In the genomic region with DNA sequence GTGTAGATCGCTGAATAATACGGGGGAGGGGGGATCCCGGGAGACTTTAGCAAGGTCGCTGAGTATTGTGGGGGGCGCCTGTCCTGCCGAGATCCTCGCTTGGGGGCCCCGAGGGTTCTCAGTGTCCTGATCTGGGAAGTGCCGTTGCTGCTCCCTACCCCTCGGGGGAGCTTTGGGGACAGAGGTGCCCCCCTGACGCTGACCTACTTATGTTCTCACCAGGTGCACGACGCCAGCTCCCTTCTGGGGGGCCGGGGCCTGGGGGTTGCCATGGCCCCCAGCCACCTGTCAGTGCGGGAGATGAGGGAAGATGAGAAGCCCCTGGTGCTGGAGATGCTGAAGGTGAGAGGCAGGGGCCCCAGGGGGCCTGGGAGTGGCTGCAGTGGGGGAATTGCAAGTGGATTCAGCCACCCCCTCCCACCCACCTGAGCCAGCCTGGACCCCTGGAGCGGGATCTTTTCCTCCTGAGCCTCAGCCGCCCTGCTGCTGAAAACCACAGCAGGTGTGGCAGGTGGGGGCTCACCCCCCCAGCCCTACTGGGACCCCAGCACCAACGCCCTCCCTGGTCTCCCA, we compare ENCODE assay signal across 6 cellular contexts. TPM values are rescaled to one million over a fixed set of nuclear protein-coding genes. Genes with fewer than 3 reads are reported as not detected.
DNase-seq lines count a peak whose midpoint lies in the region; ATAC-seq and TF ChIP-seq lines count a peak whose summit lies in the region.

No MANE protein-coding gene starts in this region.

- H3K36me3 Mint-ChIP-seq in CD4-positive, alpha-beta memory T cell, result peaks cover 0 to 1% of the 10 kb centered on the region in 2 donors

- peak overlapping the region in 1 of 2 donors; percentile 68 for H3K4me3 ChIP-seq in CD4-positive, alpha-beta memory T cell (ENCODE audit: low read length in 2 of 2)

- POLR2A ChIA-PET in CD4-positive, alpha-beta memory T cell (lab: Charles Lee; ENCODE audit: partially characterized antibody), result interaction anchor here (0.7 to 4.9 kb wide), 5 partner anchors 9 to 226 kb away, joined by 3 to 36 read pairs (median 4); partner anchors contain the start of genes FIZ1, ISOC2 and ZNF628

- H3K4me1 ChIP-seq in CD4-positive, alpha-beta memory T cell (ENCODE audit: insufficient read depth, low read length), result peaks cover 13% of the 10 kb centered on the region

- CTCF ChIA-PET in CD4-positive, alpha-beta memory T cell (lab: Charles Lee; ENCODE audit: partially characterized antibody), result interaction anchor here (1.0 to 1.7 kb wide), 6 partner anchors 8 to 146 kb away, joined by 3 to 11 read pairs (median 4); no protein-coding TSS in a partner anchor

- H3K27me3 ChIP-seq in CD4-positive, alpha-beta memory T cell (ENCODE audit: insufficient read depth, low read length), result no peaks in the 10 kb centered on the region
- H3K27me3 ChIP-seq in layer of hippocampus (ENCODE audit: control insufficient read depth, insufficient read depth, low read length), result no peaks in the 10 kb centered on the region

- H3K27ac ChIP-seq in CD4-positive, alpha-beta memory T cell (ENCODE audit: low read depth, low read length), result peak overlapping the region; percentile 59
- peak overlapping the region; percentile 88 for H3K27ac ChIP-seq in layer of hippocampus (ENCODE audit: low read depth, low read length)

- no peak for DNase-seq in CD4-positive, alpha-beta memory T cell
- DNase-seq in NCI-H128 (lab: John Stamatoyannopoulos, UW; ENCODE audit: unreplicated experiment), result no peak
- no peak for DNase-seq in activated CD4-positive, alpha-beta T cell treated with anti-CD3 and anti-CD28 coated beads for 4 hours

- peak overlapping the region; percentile 73 to 81 (median 78) for H3K4me3 Mint-ChIP-seq in CD4-positive, alpha-beta memory T cell

- peak overlapping the region; percentile 62 to 98 (median 91) for H3K27ac Mint-ChIP-seq in CD4-positive, alpha-beta memory T cell

- peaks cover 0 to 2% of the 10 kb centered on the region in 2 donors for H3K27me3 Mint-ChIP-seq in CD4-positive, alpha-beta memory T cell

- H3K9me3 Mint-ChIP-seq in CD4-positive, alpha-beta memory T cell, result no peaks in the 10 kb centered on the region

- H3K4me1 Mint-ChIP-seq in CD4-positive, alpha-beta memory T cell, result peaks cover 3 to 11% (median 5%) of the 10 kb centered on the region in 4 donors

- intact Hi-C loops in CD4-positive, alpha-beta memory T cell (cut with micrococcal nuclease), result loop anchor here (1.0 kb wide), 1 partner anchor 9 kb away; the partner anchor contains the start of gene ZNF628

- ATAC-seq in SK-N-SH treated with all-trans-retinoic acid at 6 μM for 48 hours (no peak), GM18870 (IDR thresholded peaks at IDR 0.05; ENCODE audit: unreplicated experiment) (no peak)

- no peaks in the 10 kb centered on the region for H3K36me3 ChIP-seq in CD4-positive, alpha-beta memory T cell (ENCODE audit: insufficient read depth, low read length)

- no peaks in the 10 kb centered on the region for H3K9me3 ChIP-seq in CD4-positive, alpha-beta memory T cell (ENCODE audit: control insufficient read depth in 1 of 2, low read length in 2 of 2)

TF ChIP-seq in SK-N-SH treated with all-trans-retinoic acid at 6 μM for 48 hours, 23 proteins besides CTCF, POLR2A, EP300 and RAD21:
- TF ChIP-seq PATZ1 (CRISPR knock-in tag; IDR thresholded peaks at IDR 0.05; ENCODE audit: borderline replicate concordance) (0 out of 2 replicates have a peak, but pooled peaks have one; percentile 28), TSHZ2 (CRISPR knock-in tag; IDR thresholded peaks at IDR 0.05) (no peak)
TF ChIP-seq in SK-N-SH treated with all-trans-retinoic acid at 6 μM for 48 hours: peak in this region for 1.

RNA-seq across cellular contexts. Expression of gene NAT14, which starts 0.5 kb away (rescaled TPM):
- 1 to 10 TPM; 2.7 to 3.1 TPM for total RNA-seq in CD4-positive, alpha-beta memory T cell
- polyA plus RNA-seq in CD4-positive, alpha-beta memory T cell, result 1 to 10 TPM; 2.6 to 3.2 TPM

RNA-seq across cellular contexts. Expression of gene SSC5D, which starts 2.7 kb away (rescaled TPM):
- under 1 TPM; 0.20 to 0.36 TPM for total RNA-seq in CD4-positive, alpha-beta memory T cell
- not detected for polyA plus RNA-seq in CD4-positive, alpha-beta memory T cell

RNA-seq across cellular contexts. Expression of gene ZNF628, which starts 9.1 kb away (rescaled TPM):
- 1 to 10 TPM; 8.1 to 9.1 TPM for total RNA-seq in CD4-positive, alpha-beta memory T cell
- polyA plus RNA-seq in CD4-positive, alpha-beta memory T cell, result under 1 TPM in 1 of 2 donors, not detected in 1; 0.47 TPM

RNA-seq across cellular contexts. Expression of gene C19orf85, which starts 21.0 kb away (rescaled TPM):
- total RNA-seq in CD4-positive, alpha-beta memory T cell, result not detected
- not detected for polyA plus RNA-seq in CD4-positive, alpha-beta memory T cell

RNA-seq across cellular contexts. Expression of gene ISOC2, which starts 24.1 kb away (rescaled TPM):
- total RNA-seq in CD4-positive, alpha-beta memory T cell, result 10 to 100 TPM in 1 of 2 experiments, 1 to 10 TPM in 1; 9.9 to 13.7 TPM
- polyA plus RNA-seq in CD4-positive, alpha-beta memory T cell, result 10 to 100 TPM; 24.7 to 29.4 TPM
